In genomic region chr21:16419188-16419874, GRCh38 we compare ENCODE assay signal across 8 cellular contexts.
DNase-seq lines count a peak whose midpoint lies in the region; ATAC-seq and TF ChIP-seq lines count a peak whose summit lies in the region.
"Had no signal": no experiment of that assay in that cellular context is flagged by ENCODE, and none has a peak within 500 bp of the region (broad histone marks: within the 10 kb centered on the region; RNA-seq: fewer than 3 reads in every experiment).

No MANE protein-coding gene starts in this region.

- H3K27ac ChIP-seq in colonic mucosa, result no peak overlapping the region
- no peak overlapping the region for H3K27ac ChIP-seq in urinary bladder (ENCODE audit: low read depth)
- H3K27ac ChIP-seq: neutrophil had no signal

- H3K36me3 ChIP-seq in colonic mucosa (no peaks in the 10 kb centered on the region), urinary bladder (ENCODE audit: insufficient read depth) (no peaks in the 10 kb centered on the region)
- H3K36me3 ChIP-seq: neutrophil had no signal

- peak; percentile 83 to 94 for DNase-seq in NCI-H2081 (lab: John Stamatoyannopoulos, UW)
- DNase-seq in colonic mucosa, result peak; percentile 30
- DNase-seq in medulla oblongata (ENCODE audit: extremely low spot score), result peak; percentile 77
- no peak for DNase-seq in CD14-positive monocyte (ENCODE audit: low spot score)
- DNase-seq in GF-D8 (lab: John Stamatoyannopoulos, UW), result no peak

- H3K36me3 Mint-ChIP-seq in CD14-positive monocyte, result no peaks in the 10 kb centered on the region

- TF ChIP-seq CTCF in colonic mucosa (IDR thresholded peaks at IDR 0.05) (no peak), CD14-positive monocyte (IDR thresholded peaks at IDR 0.05) (no peak)

- no peak overlapping the region for H3K27ac Mint-ChIP-seq in CD14-positive monocyte

- intact Hi-C loops in colonic mucosa (cut with DNase I) (no loop called here), CD14-positive monocyte (cut with micrococcal nuclease) (no loop called here)

- H3K4me1 Mint-ChIP-seq in CD14-positive monocyte, result no peaks in the 10 kb centered on the region

- no peaks in the 10 kb centered on the region for H3K27me3 ChIP-seq in colonic mucosa
- H3K27me3 ChIP-seq: neutrophil had no signal

- H3K4me3 Mint-ChIP-seq in CD14-positive monocyte, result no peak overlapping the region

- H3K9me3 Mint-ChIP-seq in CD14-positive monocyte, result peaks cover 0 to 4% (median under 1%) of the 10 kb centered on the region in 7 donors

- H3K27me3 Mint-ChIP-seq in CD14-positive monocyte (ENCODE audit: low read depth in 3 of 3), result no peaks in the 10 kb centered on the region

- H3K4me1 ChIP-seq in colonic mucosa (no peaks in the 10 kb centered on the region), urinary bladder (ENCODE audit: insufficient read depth) (no peaks in the 10 kb centered on the region)

- H3K9me3 ChIP-seq in colonic mucosa, result no peaks in the 10 kb centered on the region
- H3K9me3 ChIP-seq: neutrophil had no signal

- 12% methylated on average over 13 of the region's 13 CpGs for WGBS in urinary bladder

- H3K9ac ChIP-seq in colonic mucosa (ENCODE audit: low read depth in 2 of 2, low read length in 2 of 2), result no peak overlapping the region

- ATAC-seq in GM19455 (IDR thresholded peaks at IDR 0.05; ENCODE audit: unreplicated experiment), result no peak

- H3K4me3 ChIP-seq in colonic mucosa, result no peak overlapping the region
- H3K4me3 ChIP-seq in urinary bladder (ENCODE audit: low read depth, low read length), result peak overlapping the region; percentile 13

Comparison
In these comparisons a context has a peak if more than half of its experiments do, and no peak if none do; other contexts are left out.
1. DNase-seq: peak in NCI-H2081 (2 of 2), colonic mucosa (single experiment) and medulla oblongata (single experiment); none in CD14-positive monocyte (single experiment) and GF-D8 (single experiment).